14 cellular contexts compared by ENCODE assay signal in the genomic region with DNA sequence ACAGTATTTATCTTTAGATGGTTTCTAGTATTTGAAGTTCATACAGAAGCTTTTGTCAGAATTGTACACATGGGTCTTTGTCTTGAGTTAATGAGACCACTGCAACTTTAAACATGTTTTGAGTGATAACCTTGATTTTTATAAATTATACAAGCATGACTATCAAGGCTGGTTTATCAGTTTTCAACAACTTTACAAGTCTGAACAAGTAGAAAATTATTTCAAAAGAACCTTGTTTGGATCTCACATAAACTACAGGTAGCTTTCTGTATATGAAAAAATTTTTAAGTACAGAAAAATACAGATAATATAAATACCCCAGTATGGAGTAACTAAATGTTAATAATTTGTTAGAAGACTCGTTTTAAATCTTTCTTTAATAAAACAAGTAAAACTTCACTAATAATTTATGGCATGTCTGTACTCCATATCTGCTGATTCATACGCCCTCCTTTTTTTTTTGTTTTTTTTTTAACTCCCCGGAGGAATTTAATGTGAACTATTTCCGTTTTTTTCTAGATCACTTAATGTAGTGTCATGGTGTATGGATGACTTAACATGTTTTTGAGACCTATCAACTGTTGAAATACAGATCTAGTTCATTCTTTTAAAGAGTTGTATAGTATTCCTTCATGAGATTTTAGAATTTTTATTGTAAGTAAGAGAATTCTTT. TPM values are rescaled to one million over a fixed set of nuclear protein-coding genes. Genes with fewer than 3 reads are reported as not detected.
DNase-seq lines count a peak whose midpoint lies in the region; ATAC-seq and TF ChIP-seq lines count a peak whose summit lies in the region.
"Had no signal": no experiment of that assay in that cellular context is flagged by ENCODE, and none has a peak within 500 bp of the region (broad histone marks: within the 10 kb centered on the region; RNA-seq: fewer than 3 reads in every experiment).

No MANE protein-coding gene starts in this region.

- peaks cover 0 to 23% of the 10 kb centered on the region in 2 experiments; a peak in 3 of 4 replicates for H3K4me1 ChIP-seq in SK-N-SH (ENCODE audit: control insufficient read depth in 1 of 2, insufficient read depth in 2 of 2, low read depth in 1 of 2, low read length in 1 of 2)

- intact Hi-C loops in left colon (cut with DNase I, micrococcal nuclease), result no loop called here

- H3K9ac ChIP-seq in SK-N-SH, result no peak overlapping the region

- no peaks in the 10 kb centered on the region for H3K36me3 Mint-ChIP-seq in activated naive CD4-positive, alpha-beta T cell treated with anti-CD3 and anti-CD28 coated beads, Interleukin-2, amount 50 U/mL, for 24 hours
- H3K36me3 Mint-ChIP-seq in type B pancreatic cell, result no peaks in the 10 kb centered on the region
- H3K36me3 Mint-ChIP-seq: activated CD4-positive, alpha-beta memory T cell treated with anti-CD3 and anti-CD28 coated beads for 36 hours; IgD-negative memory B cell had no signal

- no peak overlapping the region for H2AFZ ChIP-seq in SK-N-SH (ENCODE audit: low read depth)

- TF ChIP-seq RAD21 in SK-N-SH (IDR thresholded peaks at IDR 0.05; ENCODE audit: low read length), result no peak

- WGBS in SK-N-SH (ENCODE audit: low lambda C conversion rate), result 50% methylated on average over 4 of the region's 4 CpGs

- H3K4me3 Mint-ChIP-seq in activated naive CD4-positive, alpha-beta T cell treated with anti-CD3 and anti-CD28 coated beads, Interleukin-2, amount 50 U/mL, for 24 hours, result peak overlapping the region; percentile 77
- H3K4me3 Mint-ChIP-seq in type B pancreatic cell, result no peak overlapping the region

- DNase-seq in activated naive CD4-positive, alpha-beta T cell treated with anti-CD3 and anti-CD28 coated beads, Interleukin-2, amount 50 U/mL, for 16 hours, result no peak
- DNase-seq in SK-N-SH (no peak), type B pancreatic cell (ENCODE audit: extremely low spot score, unreplicated experiment) (no peak), left colon (no peak)
- DNase-seq: BE2C; dorsolateral prefrontal cortex; stimulated activated CD4-positive, alpha-beta T cell treated with anti-CD3 and anti-CD28 coated beads, Interleukin-12 subunit alpha, Interleukin-12 subunit beta, amount 100 ng/mL, for 4 hours had no signal

- POLR2A ChIA-PET in SK-N-SH (lab: Yijun Ruan, JAX), result no interaction called here

- ATAC-seq in esophagus mucosa (peak; percentile 33), GM21515 (IDR thresholded peaks at IDR 0.05; ENCODE audit: unreplicated experiment) (no peak), GM19467 (IDR thresholded peaks at IDR 0.05; ENCODE audit: unreplicated experiment) (no peak), left colon (no peak)

- no peaks in the 10 kb centered on the region for H3K9me3 ChIP-seq in SK-N-SH
- H3K9me3 ChIP-seq: BE2C, thoracic aorta had no signal

- CTCF ChIA-PET in SK-N-SH (lab: Yijun Ruan, JAX), result interaction anchor here (0.8 to 1.3 kb wide), 2 partner anchors 41 to 227 kb away, joined by 3 read pairs; no protein-coding TSS in a partner anchor

- H3K4me2 ChIP-seq in SK-N-SH, result no peak overlapping the region

- peaks cover 100% of the 10 kb centered on the region for H3K79me2 ChIP-seq in SK-N-SH (ENCODE audit: insufficient read depth)

- H4K20me1 ChIP-seq in SK-N-SH (ENCODE audit: insufficient read depth), result peaks cover 79% of the 10 kb centered on the region

- H3K4me1 Mint-ChIP-seq in activated naive CD4-positive, alpha-beta T cell treated with anti-CD3 and anti-CD28 coated beads, Interleukin-2, amount 50 U/mL, for 24 hours, result peaks cover 49% of the 10 kb centered on the region
- peaks cover 23% of the 10 kb centered on the region for H3K4me1 Mint-ChIP-seq in type B pancreatic cell (ENCODE audit: unreplicated experiment)

- H3K9me2 ChIP-seq in SK-N-SH, result no peaks in the 10 kb centered on the region

- TF ChIP-seq CTCF in SK-N-SH (IDR thresholded peaks at IDR 0.05) (no peak), type B pancreatic cell (conservative IDR thresholded peaks at IDR 0.05) (no peak)

- no peaks in the 10 kb centered on the region for H3K27me3 Mint-ChIP-seq in activated naive CD4-positive, alpha-beta T cell treated with anti-CD3 and anti-CD28 coated beads, Interleukin-2, amount 50 U/mL, for 24 hours
- H3K27me3 Mint-ChIP-seq in type B pancreatic cell, result no peaks in the 10 kb centered on the region
- H3K27me3 Mint-ChIP-seq: activated CD4-positive, alpha-beta memory T cell treated with anti-CD3 and anti-CD28 coated beads for 36 hours; IgD-negative memory B cell had no signal

- no peaks in the 10 kb centered on the region for H3K27me3 ChIP-seq in SK-N-SH (ENCODE audit: insufficient read depth)
- H3K27me3 ChIP-seq: BE2C, dorsolateral prefrontal cortex had no signal

- peak overlapping the region; percentile 34 to 56; a peak in 3 of 4 replicates for H3K27ac ChIP-seq in SK-N-SH (ENCODE audit: low read depth in 2 of 2, low read length in 1 of 2)

- TF ChIP-seq EP300 in SK-N-SH (IDR thresholded peaks at IDR 0.05; ENCODE audit: borderline replicate concordance in 1 of 2, low read depth in 1 of 2, low read length in 1 of 2), result no peak

- peak overlapping the region; percentile 92 for H3K27ac Mint-ChIP-seq in activated naive CD4-positive, alpha-beta T cell treated with anti-CD3 and anti-CD28 coated beads, Interleukin-2, amount 50 U/mL, for 24 hours
- H3K27ac Mint-ChIP-seq in type B pancreatic cell, result peak overlapping the region; percentile 30

- H3K4me3 ChIP-seq in SK-N-SH (ENCODE audit: low read depth in 2 of 2, low read length in 1 of 2), result no peak overlapping the region
- H3K4me3 ChIP-seq: dorsolateral prefrontal cortex, thoracic aorta had no signal

- H3F3A ChIP-seq in SK-N-SH (replicated peaks; ENCODE audit: insufficient read depth), result peaks cover 24% of the 10 kb centered on the region

- H3K9me3 Mint-ChIP-seq in activated naive CD4-positive, alpha-beta T cell treated with anti-CD3 and anti-CD28 coated beads, Interleukin-2, amount 50 U/mL, for 24 hours, result no peaks in the 10 kb centered on the region
- no peaks in the 10 kb centered on the region for H3K9me3 Mint-ChIP-seq in type B pancreatic cell
- H3K9me3 Mint-ChIP-seq: activated CD4-positive, alpha-beta memory T cell treated with anti-CD3 and anti-CD28 coated beads for 36 hours; IgD-negative memory B cell had no signal

- peaks cover 0 to 7% of the 10 kb centered on the region in 2 experiments for H3K36me3 ChIP-seq in SK-N-SH (replicated peaks in 1 of 2; ENCODE audit: control insufficient read depth in 1 of 2, insufficient read depth in 2 of 2, low read length in 1 of 2)
- H3K36me3 ChIP-seq: BE2C, thoracic aorta had no signal

TF ChIP-seq in SK-N-SH, 30 proteins besides CTCF, POLR2A, EP300 and RAD21:
- TF ChIP-seq FOSL2 (IDR thresholded peaks at IDR 0.05; ENCODE audit: borderline replicate concordance, low read depth) (peak; percentile 15; the same call in 1 of the 2 replicates), GABPA (IDR thresholded peaks at IDR 0.05; ENCODE audit: low read depth) (no peak)

RNA-seq across cellular contexts. Expression of gene VAPB, which starts 18.3 kb away (rescaled TPM):
- polyA plus RNA-seq in SK-N-SH (2012; rRNA removed), result 16.8 and 16.9 TPM in 2 replicates
- 21.7 and 25.1 TPM in 2 replicates for polyA plus RNA-seq in SK-N-SH (2012; cell fraction: cytosol; rRNA removed)
- 19.8 and 23.8 TPM in 2 replicates for polyA plus RNA-seq in SK-N-SH (2012; cell fraction: nucleus; rRNA removed)
- 32.4 TPM for total RNA-seq in esophagus mucosa
- total RNA-seq in type B pancreatic cell (ENCODE audit: low replicate concordance), result 58.9 and 62.6 TPM in 2 replicates
- 10 to 100 TPM; 53.5 to 63.3 TPM for total RNA-seq in left colon
